In the genomic region with DNA sequence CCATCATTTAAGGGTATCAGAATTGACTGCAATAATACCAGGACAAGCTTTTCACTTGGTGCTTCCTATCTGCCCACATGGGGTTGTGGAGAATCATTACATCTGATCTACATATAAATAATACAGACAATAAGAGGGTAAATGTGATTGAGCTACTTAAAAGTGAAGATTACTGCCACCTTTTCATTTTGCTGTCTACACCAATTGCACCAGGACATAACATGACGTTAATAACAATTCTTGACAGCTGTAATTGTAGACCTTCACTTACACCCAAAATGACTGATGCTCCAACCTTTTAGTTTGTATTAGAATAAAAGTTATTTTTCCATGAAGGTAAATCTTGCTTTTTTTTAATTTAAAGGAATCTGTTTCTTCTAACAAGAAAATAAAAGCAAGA, we compare ENCODE assay signal across 1 cellular context.
TF ChIP-seq lines count a peak whose summit lies in the region.

No MANE protein-coding gene starts in this region.

TF ChIP-seq in GM23338, 12 proteins besides CTCF, POLR2A, EP300 and RAD21 (continued from another document):
- no peak for TF ChIP-seq CREB1 (CRISPR knock-in tag; IDR thresholded peaks at IDR 0.05; ENCODE audit: low read depth)
- TF ChIP-seq, protein P1, sequence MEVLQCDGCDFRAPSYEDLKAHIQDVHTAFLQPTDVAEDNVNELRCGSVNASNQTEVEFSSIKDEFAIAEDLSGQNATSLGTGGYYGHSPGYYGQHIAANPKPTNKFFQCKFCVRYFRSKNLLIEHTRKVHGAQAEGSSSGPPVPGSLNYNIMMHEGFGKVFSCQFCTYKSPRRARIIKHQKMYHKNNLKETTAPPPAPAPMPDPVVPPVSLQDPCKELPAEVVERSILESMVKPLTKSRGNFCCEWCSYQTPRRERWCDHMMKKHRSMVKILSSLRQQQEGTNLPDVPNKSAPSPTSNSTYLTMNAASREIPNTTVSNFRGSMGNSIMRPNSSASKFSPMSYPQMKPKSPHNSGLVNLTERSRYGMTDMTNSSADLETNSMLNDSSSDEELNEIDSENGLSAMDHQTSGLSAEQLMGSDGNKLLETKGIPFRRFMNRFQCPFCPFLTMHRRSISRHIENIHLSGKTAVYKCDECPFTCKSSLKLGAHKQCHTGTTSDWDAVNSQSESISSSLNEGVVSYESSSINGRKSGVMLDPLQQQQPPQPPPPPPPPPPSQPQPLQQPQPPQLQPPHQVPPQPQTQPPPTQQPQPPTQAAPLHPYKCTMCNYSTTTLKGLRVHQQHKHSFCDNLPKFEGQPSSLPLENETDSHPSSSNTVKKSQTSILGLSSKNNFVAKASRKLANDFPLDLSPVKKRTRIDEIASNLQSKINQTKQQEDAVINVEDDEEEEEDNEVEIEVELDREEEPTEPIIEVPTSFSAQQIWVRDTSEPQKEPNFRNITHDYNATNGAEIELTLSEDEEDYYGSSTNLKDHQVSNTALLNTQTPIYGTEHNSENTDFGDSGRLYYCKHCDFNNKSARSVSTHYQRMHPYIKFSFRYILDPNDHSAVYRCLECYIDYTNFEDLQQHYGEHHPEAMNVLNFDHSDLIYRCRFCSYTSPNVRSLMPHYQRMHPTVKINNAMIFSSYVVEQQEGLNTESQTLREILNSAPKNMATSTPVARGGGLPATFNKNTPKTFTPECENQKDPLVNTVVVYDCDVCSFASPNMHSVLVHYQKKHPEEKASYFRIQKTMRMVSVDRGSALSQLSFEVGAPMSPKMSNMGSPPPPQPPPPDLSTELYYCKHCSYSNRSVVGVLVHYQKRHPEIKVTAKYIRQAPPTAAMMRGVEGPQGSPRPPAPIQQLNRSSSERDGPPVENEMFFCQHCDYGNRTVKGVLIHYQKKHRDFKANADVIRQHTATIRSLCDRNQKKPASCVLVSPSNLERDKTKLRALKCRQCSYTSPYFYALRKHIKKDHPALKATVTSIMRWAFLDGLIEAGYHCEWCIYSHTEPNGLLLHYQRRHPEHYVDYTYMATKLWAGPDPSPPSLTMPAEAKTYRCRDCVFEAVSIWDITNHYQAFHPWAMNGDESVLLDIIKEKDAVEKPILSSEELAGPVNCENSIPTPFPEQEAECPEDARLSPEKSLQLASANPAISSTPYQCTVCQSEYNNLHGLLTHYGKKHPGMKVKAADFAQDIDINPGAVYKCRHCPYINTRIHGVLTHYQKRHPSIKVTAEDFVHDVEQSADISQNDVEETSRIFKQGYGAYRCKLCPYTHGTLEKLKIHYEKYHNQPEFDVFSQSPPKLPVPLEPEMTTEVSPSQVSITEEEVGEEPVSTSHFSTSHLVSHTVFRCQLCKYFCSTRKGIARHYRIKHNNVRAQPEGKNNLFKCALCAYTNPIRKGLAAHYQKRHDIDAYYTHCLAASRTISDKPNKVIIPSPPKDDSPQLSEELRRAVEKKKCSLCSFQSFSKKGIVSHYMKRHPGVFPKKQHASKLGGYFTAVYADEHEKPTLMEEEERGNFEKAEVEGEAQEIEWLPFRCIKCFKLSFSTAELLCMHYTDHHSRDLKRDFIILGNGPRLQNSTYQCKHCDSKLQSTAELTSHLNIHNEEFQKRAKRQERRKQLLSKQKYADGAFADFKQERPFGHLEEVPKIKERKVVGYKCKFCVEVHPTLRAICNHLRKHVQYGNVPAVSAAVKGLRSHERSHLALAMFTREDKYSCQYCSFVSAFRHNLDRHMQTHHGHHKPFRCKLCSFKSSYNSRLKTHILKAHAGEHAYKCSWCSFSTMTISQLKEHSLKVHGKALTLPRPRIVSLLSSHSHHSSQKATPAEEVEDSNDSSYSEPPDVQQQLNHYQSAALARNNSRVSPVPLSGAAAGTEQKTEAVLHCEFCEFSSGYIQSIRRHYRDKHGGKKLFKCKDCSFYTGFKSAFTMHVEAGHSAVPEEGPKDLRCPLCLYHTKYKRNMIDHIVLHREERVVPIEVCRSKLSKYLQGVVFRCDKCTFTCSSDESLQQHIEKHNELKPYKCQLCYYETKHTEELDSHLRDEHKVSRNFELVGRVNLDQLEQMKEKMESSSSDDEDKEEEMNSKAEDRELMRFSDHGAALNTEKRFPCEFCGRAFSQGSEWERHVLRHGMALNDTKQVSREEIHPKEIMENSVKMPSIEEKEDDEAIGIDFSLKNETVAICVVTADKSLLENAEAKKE (CRISPR knock-in tag; IDR thresholded peaks at IDR 0.05): no peak
